In the genomic region with DNA sequence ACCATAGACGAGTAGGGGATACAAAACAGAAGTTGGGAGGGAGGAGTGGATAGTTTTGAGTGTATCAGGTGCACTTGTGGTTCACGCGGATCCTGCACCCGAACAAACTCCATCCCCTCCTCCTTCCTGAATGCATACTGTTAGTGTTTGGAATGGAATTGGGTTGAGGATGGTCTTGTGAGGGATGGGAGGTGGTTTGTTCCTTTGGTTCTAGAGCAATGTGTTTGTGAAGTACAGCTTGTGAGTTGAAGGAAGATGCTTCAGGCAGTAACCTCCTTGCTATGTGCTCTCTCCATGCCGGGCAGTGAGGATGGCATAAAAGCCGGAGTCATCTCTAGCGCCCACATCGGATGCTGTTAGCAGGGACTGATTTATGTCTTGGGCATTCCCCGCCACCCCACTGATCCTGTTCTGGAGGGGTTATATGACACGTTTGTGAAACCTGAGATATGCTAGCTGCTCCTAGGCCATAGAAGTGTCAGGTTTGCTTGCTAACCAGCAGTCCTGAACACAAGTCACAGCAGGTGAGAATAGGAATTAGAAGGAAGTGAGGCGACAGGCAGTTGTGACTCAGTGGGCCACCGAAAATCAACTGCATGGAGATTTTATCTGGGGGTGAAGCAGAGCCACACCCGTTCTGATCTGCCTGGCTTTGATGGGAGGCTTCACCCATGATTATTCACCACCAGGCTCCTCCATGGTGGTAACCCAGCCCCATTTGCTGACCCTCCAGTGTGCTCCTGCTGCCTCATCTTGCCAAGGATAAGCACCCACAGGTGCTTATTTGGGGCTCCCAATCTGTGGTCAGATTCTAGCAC, we compare ENCODE assay signal across 9 cellular contexts. TPM values are rescaled to one million over a fixed set of nuclear protein-coding genes. Genes with fewer than 3 reads are reported as not detected.
A peak's percentile ranks its signal among the peaks of the same experiment; 100 is the strongest.
DNase-seq lines count a peak whose midpoint lies in the region; ATAC-seq, FAIRE-seq and TF ChIP-seq lines count a peak whose summit lies in the region.
"Had no signal": no experiment of that assay in that cellular context is flagged by ENCODE, and none has a peak within 500 bp of the region (broad histone marks: within the 10 kb centered on the region; RNA-seq: fewer than 3 reads in every experiment).

No MANE protein-coding gene starts in this region.

- intact Hi-C loops in pancreas (cut with DNase I), result no loop called here

- POLR2A ChIA-PET in activated CD8-positive, alpha-beta T cell treated with anti-CD3 and anti-CD28 coated beads, Interleukin-2, amount 10 ng/mL, durations not matched to agents 7 days and 5 days (lab: Charles Lee), result interaction anchor here (1.0 to 2.5 kb wide), 2 partner anchors 43 to 61 kb away, joined by 3 to 11 read pairs; no protein-coding TSS in a partner anchor

- no peak for ATAC-seq in activated CD8-positive, alpha-beta T cell treated with anti-CD3 and anti-CD28 coated beads, Interleukin-2, amount 10 ng/mL, durations not matched to agents 7 days and 5 days
- ATAC-seq in esophagus mucosa (peak; percentile 49), pancreas (peak in 3 of 4 donors; percentile 0 to 5 (median 2)), GM21717 (IDR thresholded peaks at IDR 0.05; ENCODE audit: unreplicated experiment) (no peak)

- peak overlapping the region in 1 of 4 donors; percentile 37 for H3K27ac ChIP-seq in pancreas

- peaks cover 5% of the 10 kb centered on the region for H3K27me3 Mint-ChIP-seq in activated CD8-positive, alpha-beta T cell treated with anti-CD3 and anti-CD28 coated beads, Interleukin-2, amount 10 ng/mL, durations not matched to agents 7 days and 5 days (ENCODE audit: low read depth)

- H3K9me3 ChIP-seq in pancreas, result no peaks in the 10 kb centered on the region

- FAIRE-seq in pancreas (lab: Jason Lieb, UNC), result no peak

- no peak for TF ChIP-seq CTCF in pancreas (IDR thresholded peaks at IDR 0.05)

- H3K36me3 ChIP-seq in pancreas, result no peaks in the 10 kb centered on the region

- H3K27me3 ChIP-seq in pancreas, result no peaks in the 10 kb centered on the region

- DNase-seq in G401 (ENCODE audit: low spot score), result peak; percentile 78
- DNase-seq in NCI-H128 (lab: John Stamatoyannopoulos, UW; ENCODE audit: unreplicated experiment), result peak; percentile 56
- peak; percentile 37 for DNase-seq in activated CD8-positive, alpha-beta T cell treated with anti-CD3 and anti-CD28 coated beads, Interleukin-2, amount 10 ng/mL, durations not matched to agents 7 days and 5 days
- DNase-seq in pancreas, result no peak
- no peak for DNase-seq in NOMO-1 (lab: John Stamatoyannopoulos, UW; ENCODE audit: unreplicated experiment in 2 of 2)
- no peak for DNase-seq in GM03348 (ENCODE audit: low spot score)

- CTCF ChIA-PET in activated CD8-positive, alpha-beta T cell treated with anti-CD3 and anti-CD28 coated beads, Interleukin-2, amount 10 ng/mL, durations not matched to agents 7 days and 5 days (lab: Charles Lee), result interaction anchor here (1.2 to 16.3 kb wide), 7 partner anchors 8 to 299 kb away, joined by 3 to 280 read pairs (median 5); no protein-coding TSS in a partner anchor

- H3K27ac Mint-ChIP-seq in activated CD8-positive, alpha-beta T cell treated with anti-CD3 and anti-CD28 coated beads, Interleukin-2, amount 10 ng/mL, durations not matched to agents 7 days and 5 days, result peak overlapping the region; percentile 36

- peaks cover 4 to 39% (median 10%) of the 10 kb centered on the region in 3 donors for H3K4me1 ChIP-seq in pancreas

- no peaks in the 10 kb centered on the region for H3K9me3 Mint-ChIP-seq in activated CD8-positive, alpha-beta T cell treated with anti-CD3 and anti-CD28 coated beads, Interleukin-2, amount 10 ng/mL, durations not matched to agents 7 days and 5 days (ENCODE audit: insufficient read depth)

- peaks cover 62% of the 10 kb centered on the region for H3K4me1 Mint-ChIP-seq in activated CD8-positive, alpha-beta T cell treated with anti-CD3 and anti-CD28 coated beads, Interleukin-2, amount 10 ng/mL, durations not matched to agents 7 days and 5 days (ENCODE audit: low read depth)

- peak overlapping the region in 3 of 4 donors; percentile 4 to 69 (median 65) for H3K4me3 ChIP-seq in pancreas

- 26 to 38% methylated on average over 13 of the region's 13 CpGs for WGBS in pancreas, 2 donors

- peaks cover 28% of the 10 kb centered on the region for H3K36me3 Mint-ChIP-seq in activated CD8-positive, alpha-beta T cell treated with anti-CD3 and anti-CD28 coated beads, Interleukin-2, amount 10 ng/mL, durations not matched to agents 7 days and 5 days (ENCODE audit: low read depth)

- in situ Hi-C loops in G401 (cut with HindIII; ENCODE audit: low sequenced_read_pairs), result no loop called here

- peak overlapping the region; percentile 79 for H3K4me3 Mint-ChIP-seq in activated CD8-positive, alpha-beta T cell treated with anti-CD3 and anti-CD28 coated beads, Interleukin-2, amount 10 ng/mL, durations not matched to agents 7 days and 5 days

RNA-seq across cellular contexts. Expression of a gene that starts 2.2 kb away (rescaled TPM):
- total RNA-seq in G401 (2014; rRNA removed; shearing (Covaris generic)), result 32.4 and 55.9 TPM in 2 replicates
- total RNA-seq in activated CD8-positive, alpha-beta T cell treated with anti-CD3 and anti-CD28 coated beads, Interleukin-2, amount 10 ng/mL, durations not matched to agents 7 days and 5 days, result 10 to 100 TPM; 31.1 to 31.9 TPM
- total RNA-seq in esophagus mucosa (39.7 TPM), pancreas (10 to 100 TPM; 17.1 to 35.9 (median 20.5) TPM)
- polyA plus RNA-seq in pancreas, result 10 to 100 TPM; 15.5 to 16.5 TPM

RNA-seq across cellular contexts. Expression of a gene that starts 37.2 kb away (rescaled TPM):
- total RNA-seq in G401 (2014; rRNA removed; shearing (Covaris generic)), result 1.5 and 3.3 TPM in 2 replicates
- total RNA-seq in activated CD8-positive, alpha-beta T cell treated with anti-CD3 and anti-CD28 coated beads, Interleukin-2, amount 10 ng/mL, durations not matched to agents 7 days and 5 days, result 1 to 10 TPM in 1 of 2 experiments, under 1 TPM in 1; 0.79 to 1.0 TPM
- total RNA-seq in esophagus mucosa (4.1 TPM), pancreas (1 to 10 TPM; 1.2 to 4.4 (median 2.3) TPM)
- 1 to 10 TPM; 3.5 to 7.3 TPM for polyA plus RNA-seq in pancreas
- total RNA-seq: T-helper 1 cell treated with Interleukin-12 subunit alpha and Interleukin-12 subunit beta and Interleukin-4 antibody, amounts not matched to agents 30 ng/mL and 1 ng/mL, for 36 hours had no signal

RNA-seq across cellular contexts. Expression of a gene that starts 40.7 kb away (rescaled TPM):
- 1.7 TPM in 1 of 2 replicates, not detected in the other for total RNA-seq in G401 (2014; rRNA removed; shearing (Covaris generic))
- under 1 TPM; 0.21 to 0.31 TPM for total RNA-seq in activated CD8-positive, alpha-beta T cell treated with anti-CD3 and anti-CD28 coated beads, Interleukin-2, amount 10 ng/mL, durations not matched to agents 7 days and 5 days
- total RNA-seq in esophagus mucosa, result not detected
- total RNA-seq in pancreas, result under 1 TPM; 0.51 to 0.97 (median 0.73) TPM
- 1 to 10 TPM in 1 of 2 donors, under 1 TPM in 1; 0.91 to 2.1 TPM for polyA plus RNA-seq in pancreas
- total RNA-seq: T-helper 1 cell treated with Interleukin-12 subunit alpha and Interleukin-12 subunit beta and Interleukin-4 antibody, amounts not matched to agents 30 ng/mL and 1 ng/mL, for 36 hours had no signal

Comparison
In these comparisons a context has a peak if more than half of its experiments do, and no peak if none do; other contexts are left out.
1. DNase-seq: peak in G401 (single experiment), NCI-H128 (single experiment) and activated CD8-positive, alpha-beta T cell treated with anti-CD3 and anti-CD28 coated beads, Interleukin-2, amount 10 ng/mL, durations not matched to agents 7 days and 5 days (single experiment); none in pancreas (0 of 6), NOMO-1 (0 of 2) and GM03348 (single experiment).
2. ATAC-seq: peak in esophagus mucosa (single experiment) and pancreas (3 of 4); none in activated CD8-positive, alpha-beta T cell treated with anti-CD3 and anti-CD28 coated beads, Interleukin-2, amount 10 ng/mL, durations not matched to agents 7 days and 5 days (single experiment) and GM21717 (single experiment).